Comparison of ENCODE assay signal across 8 cellular contexts in the genomic region with DNA sequence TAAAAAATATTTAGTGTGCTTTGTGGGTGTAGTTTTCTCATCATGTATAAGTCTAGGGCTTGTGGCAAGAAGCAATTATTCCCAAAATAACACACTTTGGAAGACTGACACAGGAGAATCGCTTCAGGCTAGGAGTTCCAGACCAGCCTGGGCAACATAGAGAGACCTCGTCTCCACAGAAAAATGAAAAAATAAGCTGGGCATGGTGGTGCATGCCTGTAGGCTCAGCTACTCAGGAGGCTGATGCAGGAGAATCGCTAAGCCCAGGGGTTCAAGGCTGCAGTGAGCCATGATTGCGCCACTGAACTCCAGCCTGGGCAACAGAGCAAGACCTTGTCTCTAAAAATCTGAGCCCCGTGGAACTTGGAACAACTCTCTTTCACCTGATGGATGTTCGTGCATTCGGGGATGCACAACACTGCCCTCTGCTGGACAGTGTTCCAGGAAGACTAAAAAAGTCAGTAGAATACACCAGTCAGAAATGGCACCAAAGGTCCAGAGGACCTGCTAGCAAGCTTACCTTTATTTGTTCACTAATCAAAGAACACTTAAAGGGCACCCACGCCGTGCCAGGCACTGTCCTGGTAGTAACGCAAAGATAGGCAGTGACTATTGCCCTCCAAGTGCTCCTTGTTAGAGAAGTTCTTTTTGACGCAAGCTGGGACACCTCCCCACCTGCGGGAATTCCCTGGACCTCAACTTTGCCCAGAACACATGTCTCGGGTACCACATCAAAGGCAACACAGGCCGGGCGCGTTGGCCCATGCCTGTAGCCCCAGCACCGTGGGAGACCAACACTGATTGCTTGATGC.
DNase-seq lines count a peak whose midpoint lies in the region; ATAC-seq and TF ChIP-seq lines count a peak whose summit lies in the region.

No MANE protein-coding gene starts in this region.

- H3K4me1 ChIP-seq in lower lobe of right lung: no peaks in the 10 kb centered on the region

- no peak overlapping the region for H3K27ac Mint-ChIP-seq in stimulated activated naive B cell treated with anti-CD40 and anti-IgM and Interleukin-4, amounts not matched to agents 10 μg/mL and 1 μg/mL and 100 μg/mL, for 72 hours

- no peaks in the 10 kb centered on the region for H3K36me3 Mint-ChIP-seq in stimulated activated naive B cell treated with anti-CD40 and anti-IgM and Interleukin-4, amounts not matched to agents 10 μg/mL and 1 μg/mL and 100 μg/mL, for 72 hours

- peaks cover 9% of the 10 kb centered on the region in 2 donors for H3K9me3 Mint-ChIP-seq in stimulated activated naive B cell treated with anti-CD40 and anti-IgM and Interleukin-4, amounts not matched to agents 10 μg/mL and 1 μg/mL and 100 μg/mL, for 72 hours

- peaks cover 7% of the 10 kb centered on the region for H3K9me3 ChIP-seq in lower lobe of right lung

- TF ChIP-seq CTCF in lower lobe of right lung (IDR thresholded peaks at IDR 0.05): peak; percentile 71

- H3K4me3 ChIP-seq in lower lobe of right lung: no peak overlapping the region

- intact Hi-C loops in lower lobe of right lung (cut with DNase I): no loop called here

- H3K36me3 ChIP-seq in lower lobe of right lung: no peaks in the 10 kb centered on the region

- H3K4me1 Mint-ChIP-seq in stimulated activated naive B cell treated with anti-CD40 and anti-IgM and Interleukin-4, amounts not matched to agents 10 μg/mL and 1 μg/mL and 100 μg/mL, for 72 hours: no peaks in the 10 kb centered on the region

- ATAC-seq in GM18868 (IDR thresholded peaks at IDR 0.05; ENCODE audit: unreplicated experiment) (peak; percentile 76), lower lobe of right lung (peak; percentile 37 to 74)
- ATAC-seq in stimulated activated naive B cell treated with anti-CD40 and anti-IgM and Interleukin-4, amounts not matched to agents 10 μg/mL and 1 μg/mL and 100 μg/mL, for 72 hours (replicated peaks): peak in 1 of 2 donors; percentile 53

- H3K27me3 Mint-ChIP-seq in stimulated activated naive B cell treated with anti-CD40 and anti-IgM and Interleukin-4, amounts not matched to agents 10 μg/mL and 1 μg/mL and 100 μg/mL, for 72 hours: peaks cover 0 to 4% of the 10 kb centered on the region in 2 donors

- no peaks in the 10 kb centered on the region for H3K27me3 ChIP-seq in lower lobe of right lung (ENCODE audit: low read depth)

- peak; percentile 80 for DNase-seq in Ammon's horn (ENCODE audit: low spot score)
- DNase-seq in NCI-H2029 (lab: John Stamatoyannopoulos, UW): peak; percentile 74
- peak; percentile 51 for DNase-seq in activated CD4-positive, CD25-positive, alpha-beta regulatory T cell treated with anti-CD3 and anti-CD28 coated beads, Interleukin-2, amount 50 U/mL, for 72 hours
- DNase-seq in ecto neural progenitor cell (ENCODE audit: low spot score): peak; percentile 78
- DNase-seq in lower lobe of right lung: peak; percentile 56
- DNase-seq in stimulated activated naive B cell treated with anti-CD40 and anti-IgM and Interleukin-4, amounts not matched to agents 10 μg/mL and 1 μg/mL and 100 μg/mL, for 72 hours: peak; percentile 31
- DNase-seq in mesenteric fat pad (ENCODE audit: low spot score): no peak

- no peak overlapping the region for H3K4me3 Mint-ChIP-seq in stimulated activated naive B cell treated with anti-CD40 and anti-IgM and Interleukin-4, amounts not matched to agents 10 μg/mL and 1 μg/mL and 100 μg/mL, for 72 hours

- no peak overlapping the region for H3K27ac ChIP-seq in lower lobe of right lung
